ENCODE assay signal across 17 cellular contexts in the genomic region with DNA sequence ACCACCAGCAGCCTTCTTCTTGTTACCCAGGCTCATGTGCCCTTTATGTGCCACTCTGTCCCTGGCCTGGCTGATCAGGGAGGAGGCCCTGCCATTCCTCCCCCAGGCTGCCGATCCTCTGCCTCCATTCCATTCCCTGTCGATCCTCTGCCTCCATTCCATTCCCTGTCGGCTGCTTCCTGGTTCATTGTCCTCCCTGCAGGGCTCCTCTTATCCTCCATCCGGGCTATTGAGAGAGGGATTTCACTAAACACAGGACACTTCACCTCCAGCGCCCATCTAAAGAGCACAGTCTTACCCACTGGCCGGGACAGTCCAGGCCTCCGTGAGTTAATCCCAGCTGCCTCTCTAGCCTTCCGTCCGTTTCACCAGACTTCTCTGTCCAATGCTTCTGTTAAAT. TPM values are rescaled to one million over a fixed set of nuclear protein-coding genes. Genes with fewer than 3 reads are reported as not detected.
DNase-seq lines count a peak whose midpoint lies in the region; ATAC-seq and TF ChIP-seq lines count a peak whose summit lies in the region.
"Had no signal": no experiment of that assay in that cellular context is flagged by ENCODE, and none has a peak within 500 bp of the region (broad histone marks: within the 10 kb centered on the region; RNA-seq: fewer than 3 reads in every experiment).

No MANE protein-coding gene starts in this region.

- no peak overlapping the region for H2AK5ac ChIP-seq in neuronal stem cell (ENCODE audit: low read depth, low read length)

- H3K27ac ChIP-seq in BLaER1 (no peak overlapping the region), neuronal stem cell (replicated peaks; ENCODE audit: low read length) (no peak overlapping the region)
- H3K27ac ChIP-seq: HL-60 had no signal

- no peak overlapping the region for H3K23ac ChIP-seq in neuronal stem cell (ENCODE audit: low read depth, low read length, poor library complexity)

- no peaks in the 10 kb centered on the region for H3K9me3 ChIP-seq in BLaER1
- no peaks in the 10 kb centered on the region for H3K9me3 ChIP-seq in neuronal stem cell (replicated peaks in 1 of 2; ENCODE audit: control insufficient read depth in 2 of 2, insufficient read depth in 1 of 2, low read depth in 1 of 2, low read length in 2 of 2)

- no peaks in the 10 kb centered on the region for H4K20me1 ChIP-seq in BLaER1

- H3K36me3 ChIP-seq in BLaER1 (no peaks in the 10 kb centered on the region), H7 (replicated peaks; ENCODE audit: control insufficient read depth, insufficient read depth, low read length) (no peaks in the 10 kb centered on the region), neuronal stem cell (replicated peaks in 1 of 2; ENCODE audit: control insufficient read depth in 2 of 2, insufficient read depth in 2 of 2, low read length in 2 of 2) (no peaks in the 10 kb centered on the region)

- no peak overlapping the region for H2BK120ac ChIP-seq in neuronal stem cell (ENCODE audit: low read depth, low read length)

- no peak overlapping the region for H3K14ac ChIP-seq in neuronal stem cell (ENCODE audit: low read length)

- no peak overlapping the region for H4K91ac ChIP-seq in neuronal stem cell (ENCODE audit: low read depth, low read length, poor library complexity)

- peak overlapping the region; percentile 28 for H3K27ac Mint-ChIP-seq in endothelial cell (ENCODE audit: unreplicated experiment)
- H3K27ac Mint-ChIP-seq: CD4-positive, alpha-beta T cell had no signal

- H3K4me1 ChIP-seq in BLaER1: peaks cover 48% of the 10 kb centered on the region
- peaks cover 0 to 13% of the 10 kb centered on the region in 2 donors for H3K4me1 ChIP-seq in neuronal stem cell (ENCODE audit: control insufficient read depth in 2 of 2, insufficient read depth in 1 of 2, low read depth in 1 of 2, low read length in 2 of 2)

- H3K36me3 Mint-ChIP-seq in endothelial cell (ENCODE audit: low read depth, unreplicated experiment): no peaks in the 10 kb centered on the region

- no peak overlapping the region for H2BK15ac ChIP-seq in neuronal stem cell (ENCODE audit: low read length)

- no peak overlapping the region for H3K9ac ChIP-seq in BLaER1
- no peak overlapping the region for H3K9ac ChIP-seq in neuronal stem cell (ENCODE audit: low read depth, low read length, poor library complexity)

- H2AFZ ChIP-seq in neuronal stem cell (ENCODE audit: low read length): peak overlapping the region; percentile 76

- H3K18ac ChIP-seq in neuronal stem cell (ENCODE audit: low read length): peak overlapping the region; percentile 76

- H2BK12ac ChIP-seq in neuronal stem cell (ENCODE audit: low read length): no peak overlapping the region

- no peaks in the 10 kb centered on the region for H3K79me1 ChIP-seq in neuronal stem cell (ENCODE audit: low read depth, low read length)

- H3K4ac ChIP-seq in neuronal stem cell (ENCODE audit: low read length): no peak overlapping the region

- H2BK5ac ChIP-seq in neuronal stem cell (ENCODE audit: low read length): no peak overlapping the region

- no CpG with 5 or more reads among the region's 9 CpGs for WGBS in neuronal stem cell (ENCODE audit: extremely low coverage in 2 of 2, insufficient read length in 2 of 2, insufficient replicate concordance in 1 of 2), 2 donors

- H3K4me2 ChIP-seq in BLaER1: peak overlapping the region; percentile 74
- no peak overlapping the region for H3K4me2 ChIP-seq in neuronal stem cell (ENCODE audit: insufficient read depth, low read length, poor library complexity, severe bottlenecking)

- peaks cover 8% of the 10 kb centered on the region for H3K27me3 Mint-ChIP-seq in endothelial cell (ENCODE audit: unreplicated experiment)

- H3K27me3 ChIP-seq in BLaER1 (peaks cover 8% of the 10 kb centered on the region; the same call in 1 of the 2 replicates), H7 (ENCODE audit: control insufficient read depth, insufficient read depth, low read length) (no peaks in the 10 kb centered on the region), neuronal stem cell (ENCODE audit: control insufficient read depth in 3 of 3, insufficient read depth in 3 of 3, low read depth in 1 of 3, low read length in 3 of 3) (peaks cover 0 to 8% (median 0%) of the 10 kb centered on the region in 3 experiments)

- no peaks in the 10 kb centered on the region for H3K9me3 Mint-ChIP-seq in endothelial cell (ENCODE audit: unreplicated experiment)
- H3K9me3 Mint-ChIP-seq: CD4-positive, alpha-beta T cell had no signal

- no peak for TF ChIP-seq CTCF in endothelial cell (IDR thresholded peaks at IDR 0.05; ENCODE audit: unreplicated experiment)

- H3K4me3 Mint-ChIP-seq in endothelial cell (ENCODE audit: unreplicated experiment): peak overlapping the region; percentile 1
- H3K4me3 Mint-ChIP-seq: CD4-positive, alpha-beta T cell had no signal

- ATAC-seq in HG03280 (IDR thresholded peaks at IDR 0.05; ENCODE audit: unreplicated experiment): no peak
- ATAC-seq: HCT116 had no signal

- H3K4me1 Mint-ChIP-seq in endothelial cell (ENCODE audit: unreplicated experiment): peaks cover 25% of the 10 kb centered on the region

- DNase-seq in H7 (peak; percentile 48), endothelial cell (ENCODE audit: low spot score) (no peak), neuronal stem cell (ENCODE audit: low spot score) (no peak), foreskin melanocyte (no peak), NCI-H1417 treated with DMSO at 0.1 percent for 48 hours (lab: John Stamatoyannopoulos, UW) (no peak), mesenteric fat pad (ENCODE audit: low spot score) (no peak)
- DNase-seq: 8988T; AML-193; C1 segment of cervical spinal cord; CD4-positive, alpha-beta T cell; DMS79 treated with DMSO at 0.1 percent for 48 hours; GF-D8 had no signal

- H4K8ac ChIP-seq in neuronal stem cell (ENCODE audit: low read depth, low read length): no peak overlapping the region

- H3K4me3 ChIP-seq in BLaER1 (no peak overlapping the region), H7 (ENCODE audit: insufficient read depth, low read depth, low read length) (no peak overlapping the region), neuronal stem cell (ENCODE audit: low read length in 2 of 2) (no peak overlapping the region)

RNA-seq across cellular contexts. Expression of a gene that starts 7.7 kb away (rescaled TPM):
- total RNA-seq in H7 (2014; rRNA removed; shearing (Covaris generic)): 0.07 TPM in 1 of 2 replicates, not detected in the other
- total RNA-seq in endothelial cell (ENCODE audit: unreplicated experiment) (not detected), mesenteric fat pad (not detected)
- not detected for polyA plus RNA-seq in neuronal stem cell (2013, experiment 1 of 2)
- polyA plus RNA-seq in neuronal stem cell (2013, experiment 2 of 2): not detected
- total RNA-seq: CD4-positive, alpha-beta T cell; H4 had no signal

RNA-seq across cellular contexts. Expression of a gene that starts 26.1 kb away (rescaled TPM):
- 2.0 and 2.5 TPM in 2 replicates for total RNA-seq in H7 (2014; rRNA removed; shearing (Covaris generic))
- not detected for total RNA-seq in endothelial cell (ENCODE audit: unreplicated experiment)
- not detected for polyA plus RNA-seq in neuronal stem cell (2013, experiment 1 of 2)
- polyA plus RNA-seq in neuronal stem cell (2013, experiment 2 of 2): not detected
- total RNA-seq in mesenteric fat pad: not detected
- total RNA-seq: CD4-positive, alpha-beta T cell; H4 had no signal
